8 cellular contexts compared by ENCODE assay signal in genomic region chr6:156779206-156780116, GRCh38. TPM values are rescaled to one million over a fixed set of nuclear protein-coding genes. Genes with fewer than 3 reads are reported as not detected.
DNase-seq lines count a peak whose midpoint lies in the region; ATAC-seq lines count a peak whose summit lies in the region.

No MANE protein-coding gene starts in this region.

- peak overlapping the region; percentile 43 for H3K4me2 ChIP-seq in mesenchymal stem cell (ENCODE audit: low read length, poor library complexity, severe bottlenecking)

- H2AK5ac ChIP-seq in mesenchymal stem cell (ENCODE audit: low read length, severe bottlenecking), result no peak overlapping the region

- peak overlapping the region; percentile 100 for H4K91ac ChIP-seq in mesenchymal stem cell (ENCODE audit: low read length)

- peak overlapping the region in 1 of 2 experiments; percentile 63 for H2BK12ac ChIP-seq in mesenchymal stem cell (ENCODE audit: low read length in 2 of 2)

- H3K4me3 ChIP-seq in duodenal mucosa (ENCODE audit: low read depth in 1 of 2, low read length in 2 of 2), result peak overlapping the region; percentile 91 to 95
- H3K4me3 ChIP-seq in mesenchymal stem cell (ENCODE audit: insufficient read depth in 1 of 2, low read depth in 1 of 2, low read length in 2 of 2), result peak overlapping the region; percentile 85 to 99

- H3K4me3 Mint-ChIP-seq in activated CD4-positive, alpha-beta T cell treated with anti-CD3 and anti-CD28 coated beads, Interleukin-2, amount 10 ng/mL, durations not matched to agents 24 days and 14 days, result peak overlapping the region; percentile 80

- ATAC-seq in HG02981 (IDR thresholded peaks at IDR 0.05; ENCODE audit: unreplicated experiment), result no peak

- H3K4ac ChIP-seq in mesenchymal stem cell (ENCODE audit: low read depth in 1 of 2, low read length in 2 of 2), result peak overlapping the region; percentile 91 to 97

- H3K79me1 ChIP-seq in mesenchymal stem cell (replicated peaks; ENCODE audit: low read length, poor library complexity, severe bottlenecking), result peaks cover 4% of the 10 kb centered on the region

- peak overlapping the region; percentile 99 for H2BK120ac ChIP-seq in mesenchymal stem cell (ENCODE audit: low read depth, low read length)

- H3K9me3 Mint-ChIP-seq in activated CD4-positive, alpha-beta T cell treated with anti-CD3 and anti-CD28 coated beads, Interleukin-2, amount 10 ng/mL, durations not matched to agents 24 days and 14 days, result no peaks in the 10 kb centered on the region

- DNase-seq in DMS 273 (lab: John Stamatoyannopoulos, UW; ENCODE audit: unreplicated experiment) (peak; percentile 78), DMS 273 treated with DMSO at 0.1 percent for 48 hours (lab: John Stamatoyannopoulos, UW) (no peak), M059J (ENCODE audit: low read depth) (peak; percentile 58), mesenchymal stem cell (peak; percentile 46)
- DNase-seq in activated CD4-positive, alpha-beta T cell treated with anti-CD3 and anti-CD28 coated beads, Interleukin-2, amount 10 ng/mL, durations not matched to agents 24 days and 14 days, result peak; percentile 88
- DNase-seq in stimulated activated CD8-positive, alpha-beta memory T cell treated with anti-CD3 and anti-CD28 coated beads, Interleukin-12 subunit alpha, Interleukin-12 subunit beta, amount 100 ng/mL, for 4 hours (ENCODE audit: low read depth), result peak; percentile 52

- H3K9me3 ChIP-seq in duodenal mucosa (ENCODE audit: control insufficient read depth in 1 of 2, low read length in 2 of 2) (no peaks in the 10 kb centered on the region), mesenchymal stem cell (ENCODE audit: control insufficient read depth, low read length) (no peaks in the 10 kb centered on the region)

- no peaks in the 10 kb centered on the region for H3K27me3 ChIP-seq in duodenal mucosa (ENCODE audit: control insufficient read depth in 1 of 2, insufficient read depth in 2 of 2, low read length in 2 of 2)
- H3K27me3 ChIP-seq in mesenchymal stem cell (ENCODE audit: control insufficient read depth in 1 of 2, insufficient read depth in 1 of 2, low read length in 2 of 2), result no peaks in the 10 kb centered on the region

- intact Hi-C loops in activated CD4-positive, alpha-beta T cell treated with anti-CD3 and anti-CD28 coated beads, Interleukin-2, amount 10 ng/mL, durations not matched to agents 24 days and 14 days (cut with micrococcal nuclease), result loop anchor here (1.0 to 10.0 kb wide), 11 partner anchors 78 to 1462 kb away; partner anchors contain the start of gene ZDHHC14

- H4K8ac ChIP-seq in mesenchymal stem cell (ENCODE audit: low read length), result peak overlapping the region; percentile 95

- H3K27ac ChIP-seq in duodenal mucosa (ENCODE audit: low read depth, low read length) (peak overlapping the region; percentile 97), mesenchymal stem cell (ENCODE audit: low read length, poor library complexity, severe bottlenecking) (peak overlapping the region; percentile 15)

- H3K4me1 Mint-ChIP-seq in activated CD4-positive, alpha-beta T cell treated with anti-CD3 and anti-CD28 coated beads, Interleukin-2, amount 10 ng/mL, durations not matched to agents 24 days and 14 days, result peaks cover 40% of the 10 kb centered on the region

- H2AFZ ChIP-seq in mesenchymal stem cell (ENCODE audit: low read depth, low read length), result peak overlapping the region; percentile 42

- under 1% methylated on average over 83 of the region's 109 CpGs for WGBS in mesenchymal stem cell

- peaks cover 9% of the 10 kb centered on the region for H3K36me3 Mint-ChIP-seq in activated CD4-positive, alpha-beta T cell treated with anti-CD3 and anti-CD28 coated beads, Interleukin-2, amount 10 ng/mL, durations not matched to agents 24 days and 14 days (ENCODE audit: low read depth)

- H3K14ac ChIP-seq in mesenchymal stem cell (ENCODE audit: low read length in 2 of 2), result peak overlapping the region; percentile 74 to 88

- no peaks in the 10 kb centered on the region for H3K27me3 Mint-ChIP-seq in activated CD4-positive, alpha-beta T cell treated with anti-CD3 and anti-CD28 coated beads, Interleukin-2, amount 10 ng/mL, durations not matched to agents 24 days and 14 days

- peak overlapping the region; percentile 95 to 100 for H3K18ac ChIP-seq in mesenchymal stem cell (ENCODE audit: low read depth in 1 of 2, low read length in 2 of 2)

- H3K4me1 ChIP-seq in duodenal mucosa (ENCODE audit: control insufficient read depth in 1 of 2, insufficient read depth in 2 of 2, low read length in 2 of 2) (peaks cover 37 to 42% of the 10 kb centered on the region in 2 donors), mesenchymal stem cell (ENCODE audit: control insufficient read depth, insufficient read depth, low read depth, low read length) (peaks cover 5% of the 10 kb centered on the region)

- H3K23ac ChIP-seq in mesenchymal stem cell (ENCODE audit: low read length in 2 of 2), result peak overlapping the region in 1 of 2 experiments; percentile 100

- peak overlapping the region; percentile 84 for H3K27ac Mint-ChIP-seq in activated CD4-positive, alpha-beta T cell treated with anti-CD3 and anti-CD28 coated beads, Interleukin-2, amount 10 ng/mL, durations not matched to agents 24 days and 14 days

- H2BK5ac ChIP-seq in mesenchymal stem cell (ENCODE audit: low read depth, low read length, poor library complexity, severe bottlenecking), result peak overlapping the region; percentile 90

- H2BK15ac ChIP-seq in mesenchymal stem cell (ENCODE audit: low read depth, poor library complexity, severe bottlenecking), result peak overlapping the region; percentile 98

- H3K36me3 ChIP-seq in duodenal mucosa (ENCODE audit: control insufficient read depth in 1 of 2, insufficient read depth in 2 of 2, low read length in 2 of 2), result no peaks in the 10 kb centered on the region
- no peaks in the 10 kb centered on the region for H3K36me3 ChIP-seq in mesenchymal stem cell (ENCODE audit: control insufficient read depth in 1 of 2, insufficient read depth in 2 of 2, low read depth in 1 of 2, low read length in 2 of 2)

- peak overlapping the region; percentile 82 to 91 for H3K9ac ChIP-seq in duodenal mucosa (ENCODE audit: low read depth in 1 of 2, low read length in 2 of 2)
- H3K9ac ChIP-seq in mesenchymal stem cell (ENCODE audit: low read length), result peak overlapping the region; percentile 98

RNA-seq across cellular contexts. Expression of gene ARID1B, which starts 2.3 kb away (rescaled TPM):
- 8.3 and 18.2 TPM in 2 replicates for total RNA-seq in M059J (2014; rRNA removed; shearing (Covaris generic))
- 61.7 and 67.5 TPM in 2 replicates for total RNA-seq in activated CD4-positive, alpha-beta T cell treated with anti-CD3 and anti-CD28 coated beads, Interleukin-2, amount 10 ng/mL, durations not matched to agents 24 days and 14 days
- polyA plus RNA-seq in mesenchymal stem cell (2013, experiment 1 of 2), result 32.3 TPM
- 31.6 TPM for polyA plus RNA-seq in mesenchymal stem cell (2013, experiment 2 of 2)
